Comparison of ENCODE assay signal across 8 cellular contexts in genomic region chr22:31081963-31082605, GRCh38. TPM values are rescaled to one million over a fixed set of nuclear protein-coding genes. Genes with fewer than 3 reads are reported as not detected.
DNase-seq lines count a peak whose midpoint lies in the region; ATAC-seq and TF ChIP-seq lines count a peak whose summit lies in the region.

No MANE protein-coding gene starts in this region.

- DNase-seq in endodermal cell (no peak), osteocyte (ENCODE audit: extremely low spot score, unreplicated experiment) (no peak), dedifferentiated amniotic fluid mesenchymal stem cell (ENCODE audit: extremely low spot score) (no peak), posterior vena cava (ENCODE audit: low spot score) (no peak), NCI-H1092 treated with DMSO at 0.1 percent for 48 hours (lab: John Stamatoyannopoulos, UW) (no peak)

- H4K20me1 ChIP-seq in DOHH2 (ENCODE audit: control insufficient read depth, insufficient read depth, low read depth, low read length) (no peaks in the 10 kb centered on the region), OCI-LY1 (ENCODE audit: insufficient read depth, low read length) (no peaks in the 10 kb centered on the region)

- H3K79me2 ChIP-seq in DOHH2 (ENCODE audit: control insufficient read depth, low read length) (peaks cover 19% of the 10 kb centered on the region), OCI-LY1 (ENCODE audit: insufficient read depth, low read length) (no peaks in the 10 kb centered on the region)

- H3K27ac Mint-ChIP-seq in endodermal cell (peak overlapping the region; percentile 58), osteocyte (ENCODE audit: unreplicated experiment) (peak overlapping the region; percentile 95)

- H3K9me3 ChIP-seq in DOHH2 (ENCODE audit: control insufficient read depth, insufficient read depth, low read length): no peaks in the 10 kb centered on the region
- no peaks in the 10 kb centered on the region for H3K9me3 ChIP-seq in OCI-LY1 (ENCODE audit: low read length)
- H3K9me3 ChIP-seq in endodermal cell (ENCODE audit: control insufficient read depth, low read length): no peaks in the 10 kb centered on the region

- H3K9me2 ChIP-seq in DOHH2 (replicated peaks; ENCODE audit: control insufficient read depth, low read length): no peaks in the 10 kb centered on the region
- H3K9me2 ChIP-seq in OCI-LY1 (ENCODE audit: low read depth, low read length): no peaks in the 10 kb centered on the region

- H3K27ac ChIP-seq in DOHH2 (ENCODE audit: low read depth, low read length): no peak overlapping the region
- no peak overlapping the region for H3K27ac ChIP-seq in OCI-LY1 (ENCODE audit: low read depth, low read length, poor library complexity, severe bottlenecking)
- H3K27ac ChIP-seq in endodermal cell (ENCODE audit: low read depth, low read length): no peak overlapping the region

- no peak for TF ChIP-seq CTCF in DOHH2 (IDR thresholded peaks at IDR 0.05; ENCODE audit: low read depth, low read length, poor library complexity, severe bottlenecking)
- no peak for TF ChIP-seq CTCF in OCI-LY1 (IDR thresholded peaks at IDR 0.05; ENCODE audit: low read length)
- no peak for TF ChIP-seq CTCF in endodermal cell (conservative IDR thresholded peaks at IDR 0.05)
- TF ChIP-seq CTCF in osteocyte (IDR thresholded peaks at IDR 0.05): no peak

- H3K4me3 Mint-ChIP-seq in endodermal cell: peak overlapping the region; percentile 84
- H3K4me3 Mint-ChIP-seq in osteocyte (ENCODE audit: unreplicated experiment): peak overlapping the region; percentile 89

- H3K27me3 ChIP-seq in DOHH2 (ENCODE audit: control insufficient read depth, low read length): no peaks in the 10 kb centered on the region
- no peaks in the 10 kb centered on the region for H3K27me3 ChIP-seq in OCI-LY1 (ENCODE audit: insufficient read depth, low read length)
- no peaks in the 10 kb centered on the region for H3K27me3 ChIP-seq in endodermal cell (ENCODE audit: control insufficient read depth, insufficient read depth, low read length, poor library complexity, severe bottlenecking)

- H3K9me3 Mint-ChIP-seq in endodermal cell: no peaks in the 10 kb centered on the region
- no peaks in the 10 kb centered on the region for H3K9me3 Mint-ChIP-seq in osteocyte (ENCODE audit: unreplicated experiment)

- H3K4me1 Mint-ChIP-seq in endodermal cell (peaks cover 32% of the 10 kb centered on the region), osteocyte (ENCODE audit: unreplicated experiment) (peaks cover 40% of the 10 kb centered on the region)

- H3F3A ChIP-seq in DOHH2 (ENCODE audit: control insufficient read depth, insufficient read depth) (0 out of 2 replicates have a peak, but pooled peaks cover 4% of the 10 kb centered on the region), OCI-LY1 (ENCODE audit: insufficient read depth, low read length) (no peaks in the 10 kb centered on the region)

- H3K36me3 ChIP-seq in DOHH2 (ENCODE audit: control insufficient read depth, low read length): 0 out of 2 replicates have a peak, but pooled peaks cover 3% of the 10 kb centered on the region
- H3K36me3 ChIP-seq in OCI-LY1 (ENCODE audit: insufficient read depth, low read length): no peaks in the 10 kb centered on the region
- no peaks in the 10 kb centered on the region for H3K36me3 ChIP-seq in endodermal cell (ENCODE audit: control insufficient read depth, insufficient read depth, low read length)

- H3K4me3 ChIP-seq in DOHH2 (ENCODE audit: low read length) (peak overlapping the region; percentile 84), OCI-LY1 (ENCODE audit: low read depth, low read length, poor library complexity, severe bottlenecking) (peak overlapping the region; percentile 68), endodermal cell (ENCODE audit: low read length) (peak overlapping the region; percentile 82)

- H2AFZ ChIP-seq in OCI-LY1 (ENCODE audit: low read length): no peak overlapping the region

- no peak for ATAC-seq in GM18861 (IDR thresholded peaks at IDR 0.05; ENCODE audit: unreplicated experiment)

- H3K27me3 Mint-ChIP-seq in endodermal cell (ENCODE audit: insufficient read depth): peaks cover 2% of the 10 kb centered on the region
- no peaks in the 10 kb centered on the region for H3K27me3 Mint-ChIP-seq in osteocyte (ENCODE audit: unreplicated experiment)

- H3K4me1 ChIP-seq in DOHH2 (ENCODE audit: control insufficient read depth, low read length): peaks cover 50% of the 10 kb centered on the region
- H3K4me1 ChIP-seq in OCI-LY1 (ENCODE audit: insufficient read depth, low read length, severe bottlenecking): peaks cover 51% of the 10 kb centered on the region
- peaks cover 13% of the 10 kb centered on the region for H3K4me1 ChIP-seq in endodermal cell (ENCODE audit: control insufficient read depth, insufficient read depth, low read length)

- intact Hi-C loops in posterior vena cava (cut with DNase I): loop anchor here (2.0 to 5.0 kb wide), 4 partner anchors 45 to 115 kb away; partner anchors contain the start of genes MORC2 (in 2 of the 2) and TUG1 (in 2 of the 2)

- 96 to 98% methylated on average over 4 of the region's 6 CpGs for WGBS in endodermal cell (ENCODE audit: insufficient coverage in 1 of 2, insufficient read length in 1 of 2), 2 experiments

- H3K36me3 Mint-ChIP-seq in endodermal cell (ENCODE audit: low read depth) (no peaks in the 10 kb centered on the region), osteocyte (ENCODE audit: unreplicated experiment) (no peaks in the 10 kb centered on the region)

- H3K9ac ChIP-seq in OCI-LY1 (ENCODE audit: low read length): peak overlapping the region; percentile 57; the same call in 1 of the 2 replicates
- H3K9ac ChIP-seq in endodermal cell (ENCODE audit: extremely low read depth, low read length, poor library complexity, severe bottlenecking): peak overlapping the region; percentile 96

- H3K4me2 ChIP-seq in DOHH2 (ENCODE audit: low read length) (peak overlapping the region; percentile 98), OCI-LY1 (ENCODE audit: low read length) (peak overlapping the region; percentile 94)

RNA-seq across cellular contexts. Expression of gene SMTN, which starts 1.0 kb away (rescaled TPM):
- total RNA-seq in endodermal cell: 10 to 100 TPM; 23.6 to 35.8 TPM
- polyA plus RNA-seq in endodermal cell (2013, experiment 1 of 2): 31.8 TPM
- 25.8 TPM for polyA plus RNA-seq in endodermal cell (2013, experiment 2 of 2)
- 27.2 and 31.8 TPM in 2 replicates for total RNA-seq in osteocyte
- 100 to 1,000 TPM; 511 to 666 TPM for total RNA-seq in posterior vena cava

RNA-seq across cellular contexts. Expression of gene SELENOM, which starts 25.3 kb away (rescaled TPM):
- total RNA-seq in endodermal cell (10 to 100 TPM in 1 of 2 donors, 1 to 10 TPM in 1; 8.0 to 10.4 TPM), osteocyte (176 and 186 TPM in 2 replicates), posterior vena cava (100 to 1,000 TPM; 535 to 575 TPM)
- 27.7 TPM for polyA plus RNA-seq in endodermal cell (2013, experiment 1 of 2)
- 20.3 TPM for polyA plus RNA-seq in endodermal cell (2013, experiment 2 of 2)

RNA-seq across cellular contexts. Expression of gene INPP5J, which starts 40.7 kb away (rescaled TPM):
- total RNA-seq in endodermal cell (1 to 10 TPM; 3.5 to 5.4 TPM), osteocyte (3.0 and 3.5 TPM in 2 replicates), posterior vena cava (under 1 TPM; 0.52 to 0.74 TPM)
- 2.8 TPM for polyA plus RNA-seq in endodermal cell (2013, experiment 1 of 2)
- polyA plus RNA-seq in endodermal cell (2013, experiment 2 of 2): 2.0 TPM

RNA-seq across cellular contexts. Expression of gene PLA2G3, which starts 58.2 kb away (rescaled TPM):
- 1 to 10 TPM; 4.1 to 4.6 TPM for total RNA-seq in endodermal cell
- 13.1 TPM for polyA plus RNA-seq in endodermal cell (2013, experiment 1 of 2)
- polyA plus RNA-seq in endodermal cell (2013, experiment 2 of 2): 15.3 TPM
- total RNA-seq in osteocyte: 0.13 TPM in 1 of 2 replicates, not detected in the other
- not detected for total RNA-seq in posterior vena cava

Comparison
In these comparisons a context has a peak if more than half of its experiments do, and no peak if none do; other contexts are left out.
1. RNA of gene SMTN, which starts 1.0 kb away (total RNA-seq): 511 to 666 TPM in posterior vena cava; 23.6 to 35.8 TPM in endodermal cell and 27.2 to 31.8 TPM in osteocyte; every median in the first group is over 10 times any median in the second.
2. RNA of gene SELENOM, which starts 25.3 kb away (total RNA-seq): 535 to 575 TPM in posterior vena cava and 176 to 186 TPM in osteocyte; 8.0 to 10.4 TPM in endodermal cell; every median in the first group is over 10 times any median in the second.
3. Peak in every context shown above with its lines, with median percentiles within 50 percentile points of each other: H3K4me3 ChIP-seq.